14 cellular contexts compared by ENCODE assay signal in genomic region chr5:180007582-180007981, GRCh38.
DNase-seq lines count a peak whose midpoint lies in the region; ATAC-seq lines count a peak whose summit lies in the region.
"Had no signal": no experiment of that assay in that cellular context is flagged by ENCODE, and none has a peak within 500 bp of the region (broad histone marks: within the 10 kb centered on the region; RNA-seq: fewer than 3 reads in every experiment).

No MANE protein-coding gene starts in this region.

- H2BK120ac ChIP-seq in neuronal stem cell (ENCODE audit: low read depth, low read length), result no peak overlapping the region

- H3K14ac ChIP-seq in neuronal stem cell (ENCODE audit: low read length), result no peak overlapping the region

- ATAC-seq in effector memory CD8-positive, alpha-beta T cell (replicated peaks), result no peak
- ATAC-seq in GM21367 (IDR thresholded peaks at IDR 0.05; ENCODE audit: unreplicated experiment) (no peak), HG03571 (IDR thresholded peaks at IDR 0.05; ENCODE audit: unreplicated experiment) (no peak)

- H3K27me3 ChIP-seq in neuronal stem cell (ENCODE audit: control insufficient read depth in 3 of 3, insufficient read depth in 3 of 3, low read depth in 1 of 3, low read length in 3 of 3), result no peaks in the 10 kb centered on the region
- H3K27me3 ChIP-seq: testis had no signal

- no peak overlapping the region for H2BK5ac ChIP-seq in neuronal stem cell (ENCODE audit: low read length)

- peak overlapping the region; percentile 60 for H3K27ac ChIP-seq in neuronal stem cell (replicated peaks; ENCODE audit: low read length)
- H3K27ac ChIP-seq: epithelial cell of prostate, GM23248, SJSA1, testis had no signal

- DNase-seq in NCI-H2081 (lab: John Stamatoyannopoulos, UW), result peak; percentile 18 to 60
- no peak for DNase-seq in NCI-H2081 treated with DMSO at 0.1 percent for 48 hours (lab: John Stamatoyannopoulos, UW)
- DNase-seq in NCI-H524 (lab: John Stamatoyannopoulos, UW), result peak; percentile 88
- no peak for DNase-seq in effector memory CD8-positive, alpha-beta T cell
- no peak for DNase-seq in neuronal stem cell (ENCODE audit: low spot score)
- DNase-seq in SKM-1 treated with dmso at 0.1 percent for 144 hours (lab: John Stamatoyannopoulos, UW; ENCODE audit: unreplicated experiment), result no peak
- DNase-seq: GM23248, NCI-H1092, testis had no signal

- no peak overlapping the region for H3K4me2 ChIP-seq in neuronal stem cell (ENCODE audit: insufficient read depth, low read length, poor library complexity, severe bottlenecking)

- H3K27me3 Mint-ChIP-seq in effector memory CD8-positive, alpha-beta T cell, result no peaks in the 10 kb centered on the region
- H3K27me3 Mint-ChIP-seq: activated naive CD8-positive, alpha-beta T cell treated with anti-CD3 and anti-CD28 coated beads, Interleukin-2, amount 50 U/mL, for 24 hours had no signal

- no peak overlapping the region for H4K8ac ChIP-seq in neuronal stem cell (ENCODE audit: low read depth, low read length)

- peaks cover 13 to 87% of the 10 kb centered on the region in 2 donors for H3K36me3 ChIP-seq in neuronal stem cell (replicated peaks in 1 of 2; ENCODE audit: control insufficient read depth in 2 of 2, insufficient read depth in 2 of 2, low read length in 2 of 2)
- H3K36me3 ChIP-seq: SJSA1 had no signal

- no peak overlapping the region for H2AK5ac ChIP-seq in neuronal stem cell (ENCODE audit: low read depth, low read length)

- peaks cover 2% of the 10 kb centered on the region for H3K79me1 ChIP-seq in neuronal stem cell (ENCODE audit: low read depth, low read length)

- H3K4me3 ChIP-seq in neuronal stem cell (ENCODE audit: low read length in 2 of 2), result no peak overlapping the region
- H3K4me3 ChIP-seq: GM23248, SJSA1, testis had no signal

- H4K91ac ChIP-seq in neuronal stem cell (ENCODE audit: low read depth, low read length, poor library complexity), result no peak overlapping the region

- no peak overlapping the region for H3K23ac ChIP-seq in neuronal stem cell (ENCODE audit: low read depth, low read length, poor library complexity)

- H3K9ac ChIP-seq in neuronal stem cell (ENCODE audit: low read depth, low read length, poor library complexity), result no peak overlapping the region
- H3K9ac ChIP-seq: GM23248 had no signal

- no peak overlapping the region for H2BK12ac ChIP-seq in neuronal stem cell (ENCODE audit: low read length)

- H3K4ac ChIP-seq in neuronal stem cell (ENCODE audit: low read length), result no peak overlapping the region

- H2BK15ac ChIP-seq in neuronal stem cell (ENCODE audit: low read length), result no peak overlapping the region

- no peak overlapping the region for H3K18ac ChIP-seq in neuronal stem cell (ENCODE audit: low read length)

- no CpG with 5 or more reads among the region's 8 CpGs for WGBS in neuronal stem cell (ENCODE audit: extremely low coverage in 2 of 2, insufficient read length in 2 of 2, insufficient replicate concordance in 1 of 2), 2 donors

- peaks cover 0 to 7% of the 10 kb centered on the region in 2 donors for H3K4me1 ChIP-seq in neuronal stem cell (ENCODE audit: control insufficient read depth in 2 of 2, insufficient read depth in 1 of 2, low read depth in 1 of 2, low read length in 2 of 2)
- H3K4me1 ChIP-seq: SJSA1, testis had no signal

- no peak overlapping the region for H2AFZ ChIP-seq in neuronal stem cell (ENCODE audit: low read length)
- H2AFZ ChIP-seq: GM23248 had no signal

- H3K36me3 Mint-ChIP-seq in effector memory CD8-positive, alpha-beta T cell (ENCODE audit: insufficient read depth), result no peaks in the 10 kb centered on the region

- no peaks in the 10 kb centered on the region for H3K9me3 Mint-ChIP-seq in effector memory CD8-positive, alpha-beta T cell
- H3K9me3 Mint-ChIP-seq: activated naive CD8-positive, alpha-beta T cell treated with anti-CD3 and anti-CD28 coated beads, Interleukin-2, amount 50 U/mL, for 24 hours had no signal

- H3K9me3 ChIP-seq in neuronal stem cell (replicated peaks in 1 of 2; ENCODE audit: control insufficient read depth in 2 of 2, insufficient read depth in 1 of 2, low read depth in 1 of 2, low read length in 2 of 2), result peaks cover 0 to under 1% of the 10 kb centered on the region in 2 donors
- H3K9me3 ChIP-seq: SJSA1, testis had no signal

- H3K27ac Mint-ChIP-seq in effector memory CD8-positive, alpha-beta T cell, result peak overlapping the region; percentile 81 to 93

- peak overlapping the region in 1 of 2 donors; percentile 61 for H3K4me3 Mint-ChIP-seq in effector memory CD8-positive, alpha-beta T cell

- H3K4me1 Mint-ChIP-seq in effector memory CD8-positive, alpha-beta T cell (ENCODE audit: low read depth in 2 of 2), result peaks cover 16 to 26% of the 10 kb centered on the region in 2 donors

Comparison
In these comparisons a context has a peak if more than half of its experiments do, and no peak if none do; other contexts are left out.
1. DNase-seq: peak in NCI-H2081 (2 of 2) and NCI-H524 (2 of 2); none in NCI-H2081 treated with DMSO at 0.1 percent for 48 hours (single experiment), effector memory CD8-positive, alpha-beta T cell (0 of 3), neuronal stem cell (single experiment) and SKM-1 treated with dmso at 0.1 percent for 144 hours (single experiment).